Comparison of ENCODE assay signal across 13 cellular contexts in genomic region chr12:116535241-116535640, GRCh38. TPM values are rescaled to one million over a fixed set of nuclear protein-coding genes. Genes with fewer than 3 reads are reported as not detected.
DNase-seq lines count a peak whose midpoint lies in the region; ATAC-seq and TF ChIP-seq lines count a peak whose summit lies in the region.
"Had no signal": no experiment of that assay in that cellular context is flagged by ENCODE, and none has a peak within 500 bp of the region (broad histone marks: within the 10 kb centered on the region; RNA-seq: fewer than 3 reads in every experiment).

No MANE protein-coding gene starts in this region.

- POLR2A ChIA-PET in naive thymus-derived CD8-positive, alpha-beta T cell (lab: Charles Lee), result interaction anchor here (0.7 to 1.7 kb wide), 2 partner anchors 11 to 24 kb away, joined by 4 to 7 read pairs; partner anchors contain the start of gene MAP1LC3B2
- POLR2A ChIA-PET in GM10248 (lab: Yijun Ruan, JAX), result interaction anchor here (1.0 kb wide), 1 partner anchor 24 kb away, joined by 15 read pairs; the partner anchor contains the start of gene MAP1LC3B2

- H3K27ac Mint-ChIP-seq in natural killer cell, result no peak overlapping the region
- H3K27ac Mint-ChIP-seq in natural killer cell treated with Interleukin-12 subunit alpha and Interleukin-12 subunit beta and Interleukin-15 and Interleukin-18, amount 100 ng/mL, for 72 hours, result no peak overlapping the region
- no peak overlapping the region for H3K27ac Mint-ChIP-seq in naive thymus-derived CD8-positive, alpha-beta T cell

- peak overlapping the region; percentile 93 for H3K4me3 Mint-ChIP-seq in natural killer cell
- no peak overlapping the region for H3K4me3 Mint-ChIP-seq in natural killer cell treated with Interleukin-12 subunit alpha and Interleukin-12 subunit beta and Interleukin-15 and Interleukin-18, amount 100 ng/mL, for 72 hours
- H3K4me3 Mint-ChIP-seq in naive thymus-derived CD8-positive, alpha-beta T cell, result peak overlapping the region in 8 of 10 donors; percentile 40 to 96 (median 93)

- DNase-seq in natural killer cell (no peak), cerebellum (ENCODE audit: low spot score) (peak; percentile 15), NCI-H1694 (lab: John Stamatoyannopoulos, UW) (no peak), GM10248 (ENCODE audit: extremely low spot score) (no peak), medulla oblongata (ENCODE audit: extremely low spot score) (no peak)
- no peak for DNase-seq in natural killer cell treated with Interleukin-12 subunit alpha and Interleukin-12 subunit beta and Interleukin-15 and Interleukin-18, amount 100 ng/mL, for 72 hours (ENCODE audit: low spot score)
- no peak for DNase-seq in naive thymus-derived CD8-positive, alpha-beta T cell
- DNase-seq: activated CD8-positive, alpha-beta memory T cell treated with anti-CD3 and anti-CD28 coated beads for 24 hours; activated effector memory CD4-positive, alpha-beta T cell treated with Interleukin-2 at 50 U/mL for 16 hours; left ventricle myocardium inferior; NCI-H510A; stimulated activated CD4-positive, alpha-beta T cell treated with anti-CD3 and anti-CD28 coated beads, Interleukin-2, amount 100 ng/mL, for 24 hours had no signal

- no peaks in the 10 kb centered on the region for H3K36me3 Mint-ChIP-seq in natural killer cell
- no peaks in the 10 kb centered on the region for H3K36me3 Mint-ChIP-seq in natural killer cell treated with Interleukin-12 subunit alpha and Interleukin-12 subunit beta and Interleukin-15 and Interleukin-18, amount 100 ng/mL, for 72 hours
- H3K36me3 Mint-ChIP-seq in naive thymus-derived CD8-positive, alpha-beta T cell, result no peaks in the 10 kb centered on the region

- CTCF ChIA-PET in GM10248 (lab: Yijun Ruan, JAX), result interaction anchor here (1.2 to 1.9 kb wide), 3 partner anchors 10 to 24 kb away, joined by 4 read pairs; partner anchors contain the start of gene MAP1LC3B2

- intact Hi-C loops in natural killer cell (cut with micrococcal nuclease), result no loop called here

- H3K9me3 Mint-ChIP-seq in natural killer cell, result no peaks in the 10 kb centered on the region
- H3K9me3 Mint-ChIP-seq in natural killer cell treated with Interleukin-12 subunit alpha and Interleukin-12 subunit beta and Interleukin-15 and Interleukin-18, amount 100 ng/mL, for 72 hours, result no peaks in the 10 kb centered on the region
- H3K9me3 Mint-ChIP-seq in naive thymus-derived CD8-positive, alpha-beta T cell, result no peaks in the 10 kb centered on the region

- TF ChIP-seq CTCF in natural killer cell (IDR thresholded peaks at IDR 0.05) (no peak), GM10248 (IDR thresholded peaks at IDR 0.05; ENCODE audit: control extremely low read depth, extremely low read depth, low read depth, missing control alignments) (no peak)

- ATAC-seq in natural killer cell (no peak), HG03159 (IDR thresholded peaks at IDR 0.05; ENCODE audit: unreplicated experiment) (no peak)
- ATAC-seq in natural killer cell treated with Interleukin-12 subunit alpha and Interleukin-12 subunit beta and Interleukin-15 and Interleukin-18, amount 100 ng/mL, for 72 hours, result no peak
- ATAC-seq in naive thymus-derived CD8-positive, alpha-beta T cell, result no peak

- peaks cover 21 to 31% of the 10 kb centered on the region in 2 donors for H3K4me1 Mint-ChIP-seq in natural killer cell
- peaks cover 38 to 40% of the 10 kb centered on the region in 2 donors for H3K4me1 Mint-ChIP-seq in natural killer cell treated with Interleukin-12 subunit alpha and Interleukin-12 subunit beta and Interleukin-15 and Interleukin-18, amount 100 ng/mL, for 72 hours (ENCODE audit: low read depth in 2 of 2)
- peaks cover 12 to 58% (median 27%) of the 10 kb centered on the region in 4 donors for H3K4me1 Mint-ChIP-seq in naive thymus-derived CD8-positive, alpha-beta T cell

- H3K27me3 Mint-ChIP-seq in natural killer cell (ENCODE audit: low read depth in 2 of 2), result peaks cover 12 to 18% of the 10 kb centered on the region in 2 donors
- peaks cover 11 to 12% of the 10 kb centered on the region in 2 donors for H3K27me3 Mint-ChIP-seq in natural killer cell treated with Interleukin-12 subunit alpha and Interleukin-12 subunit beta and Interleukin-15 and Interleukin-18, amount 100 ng/mL, for 72 hours
- peaks cover 0 to 1% (median under 1%) of the 10 kb centered on the region in 5 donors for H3K27me3 Mint-ChIP-seq in naive thymus-derived CD8-positive, alpha-beta T cell

RNA-seq across cellular contexts. Expression of gene MAP1LC3B2, which starts 23.9 kb away (rescaled TPM):
- total RNA-seq in natural killer cell (1 to 10 TPM; 1.5 to 3.7 (median 3.3) TPM), cerebellum (1.4 TPM)
- 1 to 10 TPM; 1.2 to 2.8 TPM for total RNA-seq in natural killer cell treated with Interleukin-12 subunit alpha and Interleukin-12 subunit beta and Interleukin-15 and Interleukin-18, amount 100 ng/mL, for 72 hours
- 1 to 10 TPM; 1.1 to 1.6 TPM for total RNA-seq in naive thymus-derived CD8-positive, alpha-beta T cell
- polyA plus RNA-seq in naive thymus-derived CD8-positive, alpha-beta T cell, result 10 to 100 TPM in 1 of 3 donors, 1 to 10 TPM in 2; 5.4 to 10.3 (median 7.7) TPM
